23 cellular contexts compared by ENCODE assay signal in the genomic region with DNA sequence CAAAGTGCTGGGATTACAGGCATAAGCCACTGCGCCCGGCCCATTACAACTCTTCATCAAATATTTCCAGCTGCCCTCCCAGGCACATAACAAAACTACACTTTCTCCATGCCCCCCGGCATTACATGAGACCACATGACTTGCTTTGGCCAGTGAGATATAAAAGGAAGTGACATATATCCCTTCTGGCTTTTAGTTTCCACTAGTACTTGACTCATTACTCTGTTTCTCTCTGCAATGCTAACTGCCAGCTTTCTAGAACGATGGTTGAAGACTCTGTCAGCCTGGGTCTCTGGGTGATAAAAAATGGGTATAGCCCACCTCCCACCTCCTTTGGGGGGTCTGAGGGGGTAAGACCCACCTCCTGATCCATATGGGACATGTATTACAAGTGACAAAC. TPM values are rescaled to one million over a fixed set of nuclear protein-coding genes. Genes with fewer than 3 reads are reported as not detected.
DNase-seq lines count a peak whose midpoint lies in the region; ATAC-seq and TF ChIP-seq lines count a peak whose summit lies in the region.
"Had no signal": no experiment of that assay in that cellular context is flagged by ENCODE, and none has a peak within 500 bp of the region (broad histone marks: within the 10 kb centered on the region; RNA-seq: fewer than 3 reads in every experiment).

No MANE protein-coding gene starts in this region.

- no peak overlapping the region for H4K5ac ChIP-seq in H9 (ENCODE audit: insufficient read length, low read depth, low read length)

- no peak overlapping the region for H2BK12ac ChIP-seq in H9 (ENCODE audit: insufficient read length, low read depth, low read length)

- no peak overlapping the region for H3K4me2 ChIP-seq in H9 (ENCODE audit: insufficient read depth, insufficient read length, low read length)
- H3K4me2 ChIP-seq: KMS-11 had no signal

- no peak overlapping the region for H2BK20ac ChIP-seq in H9 (ENCODE audit: low read depth, low read length, poor library complexity, severe bottlenecking)

- H4K8ac ChIP-seq in H9 (replicated peaks; ENCODE audit: insufficient read length, low read depth, low read length): no peak overlapping the region

- no peaks in the 10 kb centered on the region for H3K23me2 ChIP-seq in H9 (ENCODE audit: insufficient read length, low read depth, low read length, poor library complexity, severe bottlenecking)

- no peak overlapping the region for H2AK5ac ChIP-seq in H9 (ENCODE audit: insufficient read length, low read length)

- H3K27me3 ChIP-seq in H9 (ENCODE audit: insufficient read depth, low read length): no peaks in the 10 kb centered on the region
- H3K27me3 ChIP-seq: heart left ventricle, left lung, neutrophil had no signal

- H3K27ac ChIP-seq in H9 (ENCODE audit: insufficient read length, low read depth, low read length): no peak overlapping the region
- H3K27ac ChIP-seq: coronary artery, heart left ventricle, KMS-11, left lung, neutrophil, skin epidermis had no signal

- CTCF ChIA-PET in activated CD4-positive, alpha-beta T cell treated with anti-CD3 and anti-CD28 coated beads for 36 hours (lab: Charles Lee): interaction anchor here (0.6 to 1.0 kb wide), 3 partner anchors 84 to 394 kb away, joined by 3 to 6 read pairs (median 3); no protein-coding TSS in a partner anchor
- CTCF ChIA-PET in WTC11 (lab: Charles Lee): no interaction called here

- H3K36me3 Mint-ChIP-seq in activated CD4-positive, alpha-beta T cell treated with anti-CD3 and anti-CD28 coated beads for 36 hours (ENCODE audit: low read depth): no peaks in the 10 kb centered on the region
- H3K36me3 Mint-ChIP-seq in H9 (ENCODE audit: insufficient read depth in 1 of 3, low read depth in 3 of 3) (no peaks in the 10 kb centered on the region), WTC11 (no peaks in the 10 kb centered on the region), nephron progenitor cell (ENCODE audit: low read depth) (peaks cover 4% of the 10 kb centered on the region)

- H3K9me3 ChIP-seq in H9 (ENCODE audit: control insufficient read depth, low read depth, low read length): no peaks in the 10 kb centered on the region
- H3K9me3 ChIP-seq: heart left ventricle, left lung, neutrophil had no signal

- intact Hi-C loops in activated CD4-positive, alpha-beta T cell treated with anti-CD3 and anti-CD28 coated beads for 36 hours (cut with DNase I, micrococcal nuclease): no loop called here

- no peak overlapping the region for H3K14ac ChIP-seq in H9 (ENCODE audit: insufficient read depth, low read length)

- no peak overlapping the region for H3T11ph ChIP-seq in H9 (ENCODE audit: low read length)

- H4K91ac ChIP-seq in H9 (ENCODE audit: insufficient read length, low read depth, low read length): no peak overlapping the region

- H2BK15ac ChIP-seq in H9 (ENCODE audit: low read depth, low read length): no peak overlapping the region

- H3K4me1 Mint-ChIP-seq in activated CD4-positive, alpha-beta T cell treated with anti-CD3 and anti-CD28 coated beads for 36 hours: peaks cover 35% of the 10 kb centered on the region
- H3K4me1 Mint-ChIP-seq in H9 (peaks cover 10 to 13% of the 10 kb centered on the region in 2 experiments; a peak in 3 of 4 replicates), WTC11 (peaks cover 16% of the 10 kb centered on the region), nephron progenitor cell (peaks cover 8% of the 10 kb centered on the region)

- H3K18ac ChIP-seq in H9 (ENCODE audit: insufficient read length, low read depth, low read length): no peak overlapping the region

- H3K79me1 ChIP-seq in H9 (ENCODE audit: insufficient read depth, low read depth, low read length, poor library complexity, severe bottlenecking): no peaks in the 10 kb centered on the region

- POLR2A ChIA-PET in activated CD4-positive, alpha-beta T cell treated with anti-CD3 and anti-CD28 coated beads for 36 hours (lab: Charles Lee): no interaction called here
- POLR2A ChIA-PET in WTC11 (lab: Charles Lee): interaction anchor here (1.3 kb wide), 1 partner anchor 14 kb away, joined by 3 read pairs; no protein-coding TSS in a partner anchor

- no peaks in the 10 kb centered on the region for H3K9me3 Mint-ChIP-seq in activated CD4-positive, alpha-beta T cell treated with anti-CD3 and anti-CD28 coated beads for 36 hours (ENCODE audit: low read depth)
- no peaks in the 10 kb centered on the region for H3K9me3 Mint-ChIP-seq in H9
- H3K9me3 Mint-ChIP-seq in WTC11: no peaks in the 10 kb centered on the region
- no peaks in the 10 kb centered on the region for H3K9me3 Mint-ChIP-seq in nephron progenitor cell
- H3K9me3 Mint-ChIP-seq: activated CD4-positive, alpha-beta T cell treated with anti-CD3 and anti-CD28 coated beads, Interleukin-2, amount 10 ng/mL, durations not matched to agents 7 days and 5 days had no signal

- no peak overlapping the region for H3K4me3 Mint-ChIP-seq in activated CD4-positive, alpha-beta T cell treated with anti-CD3 and anti-CD28 coated beads for 36 hours
- H3K4me3 Mint-ChIP-seq in H9 (no peak overlapping the region), WTC11 (no peak overlapping the region), nephron progenitor cell (no peak overlapping the region)
- H3K4me3 Mint-ChIP-seq: activated CD4-positive, alpha-beta T cell treated with anti-CD3 and anti-CD28 coated beads, Interleukin-2, amount 10 ng/mL, durations not matched to agents 7 days and 5 days; B cell had no signal

- H3K27ac Mint-ChIP-seq in activated CD4-positive, alpha-beta T cell treated with anti-CD3 and anti-CD28 coated beads for 36 hours: peak overlapping the region; percentile 63
- peak overlapping the region in 2 of 3 experiments; percentile 38 to 78; a peak in 2 of 7 replicates for H3K27ac Mint-ChIP-seq in H9
- H3K27ac Mint-ChIP-seq in WTC11: 0 out of 2 replicates have a peak overlapping the region, but pooled peaks have one; percentile 26
- H3K27ac Mint-ChIP-seq in nephron progenitor cell: peak overlapping the region; percentile 74
- H3K27ac Mint-ChIP-seq: activated CD4-positive, alpha-beta T cell treated with anti-CD3 and anti-CD28 coated beads, Interleukin-2, amount 10 ng/mL, durations not matched to agents 7 days and 5 days; B cell had no signal

- H2BK5ac ChIP-seq in H9 (ENCODE audit: insufficient read length, low read length): no peak overlapping the region

- H3K4ac ChIP-seq in H9 (ENCODE audit: low read depth, low read length): no peak overlapping the region

- no peak overlapping the region for H2BK120ac ChIP-seq in H9 (ENCODE audit: low read depth, low read length, poor library complexity, severe bottlenecking)

- H2AFZ ChIP-seq in H9 (ENCODE audit: low read length): no peak overlapping the region

- no peak for DNase-seq in activated CD4-positive, alpha-beta T cell treated with anti-CD3 and anti-CD28 coated beads for 36 hours
- no peak for DNase-seq in activated CD4-positive, alpha-beta T cell treated with anti-CD3 and anti-CD28 coated beads, Interleukin-2, amount 50 U/mL, for 4 hours
- DNase-seq in H9 (no peak), WTC11 (ENCODE audit: low spot score) (no peak), nephron progenitor cell (no peak), anterior cingulate cortex (lab: John Stamatoyannopoulos, UW) (no peak), NCI-H510A treated with DMSO at 0.1 percent for 48 hours (lab: John Stamatoyannopoulos, UW) (no peak)
- no peak for DNase-seq in stimulated activated CD4-positive, alpha-beta T cell treated with anti-CD3 and anti-CD28 coated beads, Interleukin-15, amount 100 ng/mL, for 24 hours
- DNase-seq: activated CD4-positive, alpha-beta T cell treated with anti-CD3 and anti-CD28 coated beads, Interleukin-2, amount 10 ng/mL, durations not matched to agents 7 days and 5 days; EL; heart left ventricle; left lung; midbrain; NCI-H1092 treated with DMSO at 0.1 percent for 48 hours; NCI-H2081; NCI-H446 treated with DMSO at 0.1 percent for 48 hours; stimulated activated CD4-positive, alpha-beta T cell treated with anti-CD3 and anti-CD28 coated beads, Interleukin-4, amount 100 ng/mL, for 1 hour; SW 1271 had no signal

- H3K23ac ChIP-seq in H9 (ENCODE audit: insufficient read length, low read depth, low read length): no peak overlapping the region

- no peak overlapping the region for H3K9ac ChIP-seq in H9 (ENCODE audit: extremely low read depth, insufficient read length, low read length)
- H3K9ac ChIP-seq: KMS-11 had no signal

- H3K27me3 Mint-ChIP-seq in activated CD4-positive, alpha-beta T cell treated with anti-CD3 and anti-CD28 coated beads for 36 hours: no peaks in the 10 kb centered on the region
- H3K27me3 Mint-ChIP-seq in H9 (ENCODE audit: low read depth): no peaks in the 10 kb centered on the region
- no peaks in the 10 kb centered on the region for H3K27me3 Mint-ChIP-seq in WTC11 (ENCODE audit: low read depth)
- H3K27me3 Mint-ChIP-seq in nephron progenitor cell (ENCODE audit: low read depth, poor library complexity): no peaks in the 10 kb centered on the region
- H3K27me3 Mint-ChIP-seq: activated CD4-positive, alpha-beta T cell treated with anti-CD3 and anti-CD28 coated beads, Interleukin-2, amount 10 ng/mL, durations not matched to agents 7 days and 5 days; B cell had no signal

- TF ChIP-seq CTCF in H9 (conservative IDR thresholded peaks at IDR 0.05): no peak
- no peak for TF ChIP-seq CTCF in WTC11 (IDR thresholded peaks at IDR 0.05)
- no peak for TF ChIP-seq CTCF in nephron progenitor cell (IDR thresholded peaks at IDR 0.05)

- H4K20me1 ChIP-seq in H9 (ENCODE audit: control insufficient read depth, insufficient read depth, insufficient read length): no peaks in the 10 kb centered on the region

- peak; percentile 94 for ATAC-seq in activated CD4-positive, alpha-beta T cell treated with anti-CD3 and anti-CD28 coated beads for 36 hours
- ATAC-seq in WTC11: no peak
- ATAC-seq: heart left ventricle, left lung had no signal

- H3K56ac ChIP-seq in H9 (ENCODE audit: insufficient read length, low read depth, low read length): no peak overlapping the region

- no CpG with 5 or more reads among the region's 4 CpGs for WGBS in H9 (ENCODE audit: extremely low coverage, insufficient read length, low lambda C conversion rate)

- peaks cover 2% of the 10 kb centered on the region; the same call in 1 of the 2 replicates for H3K79me2 ChIP-seq in H9 (ENCODE audit: insufficient read depth, low read length)

- no peaks in the 10 kb centered on the region; the same call in 1 of the 2 replicates for H3K4me1 ChIP-seq in H9 (ENCODE audit: insufficient read depth, low read length)

TF ChIP-seq in WTC11, 78 proteins besides CTCF, POLR2A, EP300 and RAD21 (continues in another document):
- TF ChIP-seq, protein P1, sequence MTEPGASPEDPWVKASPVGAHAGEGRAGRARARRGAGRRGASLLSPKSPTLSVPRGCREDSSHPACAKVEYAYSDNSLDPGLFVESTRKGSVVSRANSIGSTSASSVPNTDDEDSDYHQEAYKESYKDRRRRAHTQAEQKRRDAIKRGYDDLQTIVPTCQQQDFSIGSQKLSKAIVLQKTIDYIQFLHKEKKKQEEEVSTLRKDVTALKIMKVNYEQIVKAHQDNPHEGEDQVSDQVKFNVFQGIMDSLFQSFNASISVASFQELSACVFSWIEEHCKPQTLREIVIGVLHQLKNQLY (CRISPR knock-in tag; IDR thresholded peaks at IDR 0.05): no peak
- TF ChIP-seq SMAD4 (CRISPR knock-in tag; IDR thresholded peaks at IDR 0.05) (no peak), SMAD3 (CRISPR knock-in tag; IDR thresholded peaks at IDR 0.05; ENCODE audit: borderline replicate concordance) (no peak)

RNA-seq across cellular contexts. Expression of a gene that starts 24.2 kb away (rescaled TPM):
- total RNA-seq in activated CD4-positive, alpha-beta T cell treated with anti-CD3 and anti-CD28 coated beads for 36 hours: 1 to 10 TPM; 6.6 to 8.4 TPM
- 21.2 TPM in 2 replicates for total RNA-seq in H9 (2021)
- total RNA-seq in WTC11 (2021): 18.3 to 20.1 TPM (median 19.2 TPM) in 3 replicates
